8 cellular contexts compared by ENCODE assay signal in the genomic region with DNA sequence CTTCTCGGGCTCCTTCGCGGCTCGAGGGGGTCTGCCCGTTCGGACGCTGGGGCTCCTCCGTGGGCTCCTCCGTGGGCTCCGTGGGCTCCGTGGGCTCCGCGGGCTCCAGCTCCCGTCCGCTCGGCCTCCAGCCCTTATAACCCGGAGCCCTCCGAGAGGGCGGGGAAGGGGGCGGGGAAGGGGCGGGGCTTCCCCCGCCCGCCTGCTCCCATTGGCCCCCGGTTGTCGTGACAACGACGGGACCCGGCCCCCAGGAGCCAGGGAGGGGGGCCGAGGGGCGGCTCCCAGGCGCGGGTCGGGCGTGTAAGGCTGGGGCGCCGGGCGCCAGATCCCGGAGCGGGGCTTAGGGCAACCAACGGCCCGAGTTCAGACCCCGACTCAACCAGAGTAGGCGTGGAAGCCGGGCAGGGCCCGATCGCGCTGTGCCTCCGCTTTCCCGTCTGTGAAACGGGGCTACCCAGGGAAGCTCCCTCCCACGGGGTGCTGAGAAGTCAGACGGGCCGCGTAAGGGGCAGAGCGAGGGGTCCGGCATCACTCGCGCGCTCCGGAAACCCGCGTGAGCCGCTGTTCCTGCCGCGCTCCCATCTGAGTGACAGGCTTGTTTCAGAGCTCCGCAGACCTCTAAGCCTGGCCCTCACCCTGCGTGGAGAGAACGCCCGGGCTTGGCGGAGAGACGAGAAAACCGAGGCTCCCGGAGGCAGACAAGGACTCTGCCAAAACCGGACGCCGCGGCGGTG. TPM values are rescaled to one million over a fixed set of nuclear protein-coding genes. Genes with fewer than 3 reads are reported as not detected.
DNase-seq lines count a peak whose midpoint lies in the region; ATAC-seq, FAIRE-seq and TF ChIP-seq lines count a peak whose summit lies in the region.

A gene (minus strand): TSS at position 111 of the 737 bp plus-strand sequence. CDS start 119 bp downstream, outside the sequence.

- TF ChIP-seq CTCF in endothelial cell of umbilical vein (IDR thresholded peaks at IDR 0.05; ENCODE audit: extremely low read depth in 1 of 2, insufficient read depth in 1 of 2, low read depth in 1 of 2, low read length in 2 of 2): no peak

- ATAC-seq in HG02870 (IDR thresholded peaks at IDR 0.05; ENCODE audit: unreplicated experiment): peak; percentile 75
- ATAC-seq in GM18861 (IDR thresholded peaks at IDR 0.05; ENCODE audit: unreplicated experiment): no peak

- no peaks in the 10 kb centered on the region for H3K9me3 ChIP-seq in endothelial cell of umbilical vein (replicated peaks; ENCODE audit: control insufficient read depth, insufficient read depth, low read length)
- H3K9me3 ChIP-seq in mesodermal cell (ENCODE audit: control insufficient read depth, low read length): no peaks in the 10 kb centered on the region

- POLR2A ChIA-PET in endothelial cell of umbilical vein (lab: Charles Lee): interaction anchor here (0.7 kb wide), 1 partner anchor 904 kb away, joined by 4 read pairs; no protein-coding TSS in a partner anchor

- dilution Hi-C loops in endothelial cell of umbilical vein (cut with MboI; ENCODE audit: extremely low pct_ligation_motif_present, low sequenced_read_pairs): no loop called here

- H3K27ac ChIP-seq in endothelial cell of umbilical vein (ENCODE audit: insufficient read depth, low read depth, low read length): peak within 1 kb of the TSS; percentile 34
- peak within 1 kb of the TSS; percentile 5 for H3K27ac ChIP-seq in mesodermal cell (ENCODE audit: low read depth, low read length, severe bottlenecking)

- peaks cover 6% of the 10 kb centered on the region for H3K79me2 ChIP-seq in endothelial cell of umbilical vein (ENCODE audit: control insufficient read depth, insufficient read depth, low read length)

- peak within 1 kb of the TSS; percentile 87 for H3K4me2 ChIP-seq in endothelial cell of umbilical vein (ENCODE audit: insufficient read depth, low read length)

- intact Hi-C loops in endothelial cell of umbilical vein (cut with micrococcal nuclease): loop anchor here (1.0 to 5.0 kb wide), 4 partner anchors 60 to 294 kb away; a partner anchor contains a TSS

- H3K4me3 ChIP-seq in endothelial cell of umbilical vein (replicated peaks in 1 of 3; ENCODE audit: insufficient read depth in 1 of 3, low read depth in 1 of 3, low read length in 3 of 3): peak within 1 kb of the TSS; percentile 56 to 74 (median 70)
- H3K4me3 ChIP-seq in mesodermal cell (ENCODE audit: extremely low read depth, insufficient read depth, low read length, poor library complexity, severe bottlenecking): peak within 1 kb of the TSS; percentile 76

- peaks cover 7 to 30% of the 10 kb centered on the region in 2 experiments for H3K27me3 ChIP-seq in endothelial cell of umbilical vein (ENCODE audit: control insufficient read depth in 2 of 2, insufficient read depth in 2 of 2, low read length in 2 of 2)

- peak within 1 kb of the TSS; percentile 65 for H3K9ac ChIP-seq in endothelial cell of umbilical vein (replicated peaks; ENCODE audit: extremely low read depth, insufficient read depth, low read length)

- H4K20me1 ChIP-seq in endothelial cell of umbilical vein (replicated peaks; ENCODE audit: control insufficient read depth, extremely low read depth, insufficient read depth, low read length): no peaks in the 10 kb centered on the region

- H3K4me1 ChIP-seq in endothelial cell of umbilical vein (ENCODE audit: control insufficient read depth, extremely low read depth, insufficient read depth, low read length): peaks cover 8% of the 10 kb centered on the region
- H3K4me1 ChIP-seq in mesodermal cell (ENCODE audit: control insufficient read depth, insufficient read depth, low read length, poor library complexity, severe bottlenecking): peaks cover 15% of the 10 kb centered on the region

- DNase-seq in GM12891 (ENCODE audit: insufficient read length, low spot score) (peak; percentile 89), NCI-H526 treated with DMSO at 0.1 percent for 48 hours (lab: John Stamatoyannopoulos, UW) (peak; percentile 9), activated T-cell treated with anti-CD3 and anti-CD28 coated beads for 1 hour (ENCODE audit: low read depth) (peak; percentile 62), endothelial cell of umbilical vein (ENCODE audit: low read depth, low spot score) (peak; percentile 65)
- peak; percentile 49 for DNase-seq in stimulated activated CD8-positive, alpha-beta memory T cell treated with anti-CD3 and anti-CD28 coated beads, Interleukin-15, amount 100 ng/mL, for 1 hour (ENCODE audit: low read depth)

- no peaks in the 10 kb centered on the region for H3K9me1 ChIP-seq in endothelial cell of umbilical vein (replicated peaks; ENCODE audit: control insufficient read depth, extremely low read depth, insufficient read depth, low read length)

- no peak for TF ChIP-seq POLR2A in GM12891 (IDR thresholded peaks at IDR 0.05; ENCODE audit: low read depth, low read length)
- TF ChIP-seq POLR2A in endothelial cell of umbilical vein (IDR thresholded peaks at IDR 0.05; ENCODE audit: low read depth, low read length): no peak

- CTCF ChIA-PET in endothelial cell of umbilical vein (lab: Charles Lee): interaction anchor here (0.7 to 1.7 kb wide), 5 partner anchors 25 to 183 kb away, joined by 3 to 25 read pairs (median 5); a partner anchor contains a TSS

- no peak for FAIRE-seq in GM12891 (lab: Jason Lieb, UNC)
- FAIRE-seq in endothelial cell of umbilical vein (lab: Jason Lieb, UNC): peak; percentile 61

- 0% methylated on average over 54 to 60 of the region's 78 CpGs for WGBS in mesodermal cell (ENCODE audit: insufficient coverage in 2 of 2), 2 experiments

- no peaks in the 10 kb centered on the region for H3K36me3 ChIP-seq in endothelial cell of umbilical vein (ENCODE audit: control insufficient read depth in 2 of 2, extremely low read depth in 1 of 2, insufficient read depth in 2 of 2, low read length in 2 of 2)
- no peaks in the 10 kb centered on the region for H3K36me3 ChIP-seq in mesodermal cell (ENCODE audit: control insufficient read depth, insufficient read depth, low read length)

- BruUV-seq in endothelial cell of umbilical vein (replicated peaks; lab: Mats Ljungman, UMichigan): no TSS peak

- H2AFZ ChIP-seq in endothelial cell of umbilical vein (ENCODE audit: low read depth, low read length): peak within 1 kb of the TSS; percentile 99

TF ChIP-seq in GM12891, 5 proteins besides CTCF, POLR2A, EP300 and RAD21:
- TF ChIP-seq POLR2AphosphoS5 (IDR thresholded peaks at IDR 0.05; ENCODE audit: low read depth, low read length) (no peak), TAF1 (IDR thresholded peaks at IDR 0.05; ENCODE audit: low read depth, low read length) (no peak), POU2F2 (IDR thresholded peaks at IDR 0.05; ENCODE audit: low read depth, low read length) (no peak), PAX5 (IDR thresholded peaks at IDR 0.05; ENCODE audit: insufficient read depth, low read length, severe bottlenecking) (no peak), SPI1 (IDR thresholded peaks at IDR 0.05; ENCODE audit: low read depth, low read length) (no peak)

TF ChIP-seq in endothelial cell of umbilical vein, 7 proteins besides CTCF, POLR2A, EP300 and RAD21:
- TF ChIP-seq, protein P1, sequence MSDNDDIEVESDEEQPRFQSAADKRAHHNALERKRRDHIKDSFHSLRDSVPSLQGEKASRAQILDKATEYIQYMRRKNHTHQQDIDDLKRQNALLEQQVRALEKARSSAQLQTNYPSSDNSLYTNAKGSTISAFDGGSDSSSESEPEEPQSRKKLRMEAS (IDR thresholded peaks at IDR 0.05; ENCODE audit: insufficient read depth, insufficient read length): no peak
- TF ChIP-seq POLR2AphosphoS5 (IDR thresholded peaks at IDR 0.05; ENCODE audit: insufficient read depth, low read depth, low read length) (no peak), FOS (IDR thresholded peaks at IDR 0.05; ENCODE audit: borderline replicate concordance, insufficient read depth, low read length) (no peak), EZH2 (IDR thresholded peaks at IDR 0.05; ENCODE audit: borderline replicate concordance, low read depth, low read length, severe bottlenecking) (no peak)
TF ChIP-seq in endothelial cell of umbilical vein: peak in this region for 0.

RNA-seq across cellular contexts. Expression of the gene that starts here (rescaled TPM):
- 0.72 TPM for polyA plus RNA-seq in GM12891 (2012; ENCODE audit: low read depth, missing spikeins)
- total RNA-seq in endothelial cell of umbilical vein: 4.5 and 5.5 TPM in 2 replicates
- 3.2 and 4.3 TPM in 2 replicates for polyA plus RNA-seq in endothelial cell of umbilical vein
- polyA plus RNA-seq in endothelial cell of umbilical vein (2011; cell fraction: cytosol; rRNA removed): 5.6 and 6.8 TPM in 2 replicates
- 10.1 and 11.1 TPM in 2 replicates for polyA plus RNA-seq in endothelial cell of umbilical vein (2011; cell fraction: nucleus; rRNA removed)
- polyA plus RNA-seq in endothelial cell of umbilical vein (2012): 6.9 and 7.6 TPM in 2 replicates
- 6.6 and 9.4 TPM in 2 replicates for polyA minus RNA-seq in endothelial cell of umbilical vein
- 6.7 TPM for polyA minus RNA-seq in endothelial cell of umbilical vein (2011; cell fraction: cytosol; rRNA and poly(A)+ RNA removed)
- polyA minus RNA-seq in endothelial cell of umbilical vein (2011; cell fraction: nucleus; rRNA and poly(A)+ RNA removed): 5.6 and 7.0 TPM in 2 replicates
- 66.0 TPM for polyA plus RNA-seq in mesodermal cell (2013, experiment 1 of 2)
- polyA plus RNA-seq in mesodermal cell (2013, experiment 2 of 2): 64.2 TPM

Comparison
In these comparisons a context has a peak if more than half of its experiments do, and no peak if none do; other contexts are left out.
1. DNase-seq: peak in every context shown above with its lines; median percentile 89 in GM12891; 65 in endothelial cell of umbilical vein; 62 in activated T-cell treated with anti-CD3 and anti-CD28 coated beads for 1 hour; 49 in stimulated activated CD8-positive, alpha-beta memory T cell treated with anti-CD3 and anti-CD28 coated beads, Interleukin-15, amount 100 ng/mL, for 1 hour; 9 in NCI-H526 treated with DMSO at 0.1 percent for 48 hours.